15 cellular contexts compared by ENCODE assay signal in genomic region chr2:226609361-226609760, GRCh38.
DNase-seq lines count a peak whose midpoint lies in the region; ATAC-seq and TF ChIP-seq lines count a peak whose summit lies in the region.
"Had no signal": no experiment of that assay in that cellular context is flagged by ENCODE, and none has a peak within 500 bp of the region (broad histone marks: within the 10 kb centered on the region; RNA-seq: fewer than 3 reads in every experiment).

No MANE protein-coding gene starts in this region.

- H3K27me3 Mint-ChIP-seq in activated naive CD4-positive, alpha-beta T cell treated with anti-CD3 and anti-CD28 coated beads, Interleukin-2, amount 10 ng/mL, durations not matched to agents 7 days and 5 days = peaks cover 13% of the 10 kb centered on the region
- peaks cover 4% of the 10 kb centered on the region for H3K27me3 Mint-ChIP-seq in activated naive CD4-positive, alpha-beta T cell treated with anti-CD3 and anti-CD28 coated beads for 36 hours (ENCODE audit: low read depth)
- H3K27me3 Mint-ChIP-seq: activated CD4-positive, alpha-beta memory T cell treated with anti-CD3 and anti-CD28 coated beads, Interleukin-2, amount 10 ng/mL, durations not matched to agents 7 days and 5 days had no signal

- DNase-seq in activated naive CD4-positive, alpha-beta T cell treated with anti-CD3 and anti-CD28 coated beads, Interleukin-2, amount 10 ng/mL, durations not matched to agents 7 days and 5 days = no peak
- no peak for DNase-seq in activated naive CD4-positive, alpha-beta T cell treated with anti-CD3 and anti-CD28 coated beads for 36 hours
- peak; percentile 67 for DNase-seq in NCI-H226
- peak; percentile 97 for DNase-seq in fibroblast of mammary gland (ENCODE audit: low read depth)
- DNase-seq in smooth muscle cell of the brain vasculature (ENCODE audit: low read depth, low spot score) = peak; percentile 61
- DNase-seq in NCI-H1694 (lab: John Stamatoyannopoulos, UW) = no peak
- DNase-seq in NCI-H1930 (lab: John Stamatoyannopoulos, UW) = no peak
- DNase-seq: activated CD4-positive, alpha-beta memory T cell treated with anti-CD3 and anti-CD28 coated beads, Interleukin-2, amount 10 ng/mL, durations not matched to agents 7 days and 5 days; DMS79 treated with DMSO at 0.1 percent for 48 hours; NCI-H187 treated with DMSO at 0.1 percent for 48 hours; T-helper 17 cell; upper lobe of left lung had no signal

- intact Hi-C loops in activated naive CD4-positive, alpha-beta T cell treated with anti-CD3 and anti-CD28 coated beads for 36 hours (cut with micrococcal nuclease) = no loop called here

- peak overlapping the region; percentile 85 for H3K27ac Mint-ChIP-seq in activated naive CD4-positive, alpha-beta T cell treated with anti-CD3 and anti-CD28 coated beads, Interleukin-2, amount 10 ng/mL, durations not matched to agents 7 days and 5 days
- no peak overlapping the region for H3K27ac Mint-ChIP-seq in activated naive CD4-positive, alpha-beta T cell treated with anti-CD3 and anti-CD28 coated beads for 36 hours
- H3K27ac Mint-ChIP-seq: activated CD4-positive, alpha-beta memory T cell treated with anti-CD3 and anti-CD28 coated beads, Interleukin-2, amount 10 ng/mL, durations not matched to agents 7 days and 5 days; T-helper 17 cell had no signal

- CTCF ChIA-PET in activated naive CD4-positive, alpha-beta T cell treated with anti-CD3 and anti-CD28 coated beads, Interleukin-2, amount 10 ng/mL, durations not matched to agents 7 days and 5 days (lab: Charles Lee) = no interaction called here
- CTCF ChIA-PET in activated naive CD4-positive, alpha-beta T cell treated with anti-CD3 and anti-CD28 coated beads for 36 hours (lab: Charles Lee) = interaction anchor here (0.5 kb wide), 1 partner anchor 1108 kb away, joined by 4 read pairs; no protein-coding TSS in a partner anchor

- H3K9me3 Mint-ChIP-seq in activated naive CD4-positive, alpha-beta T cell treated with anti-CD3 and anti-CD28 coated beads, Interleukin-2, amount 10 ng/mL, durations not matched to agents 7 days and 5 days = peaks cover 18% of the 10 kb centered on the region
- no peaks in the 10 kb centered on the region for H3K9me3 Mint-ChIP-seq in activated naive CD4-positive, alpha-beta T cell treated with anti-CD3 and anti-CD28 coated beads for 36 hours

- no peak overlapping the region for H3K4me3 ChIP-seq in fibroblast of mammary gland (ENCODE audit: control insufficient read depth, low read depth, low read length)
- H3K4me3 ChIP-seq: esophagus muscularis mucosa, smooth muscle cell, upper lobe of left lung had no signal

- peaks cover 23% of the 10 kb centered on the region for H3K4me1 Mint-ChIP-seq in activated naive CD4-positive, alpha-beta T cell treated with anti-CD3 and anti-CD28 coated beads, Interleukin-2, amount 10 ng/mL, durations not matched to agents 7 days and 5 days
- peaks cover 7% of the 10 kb centered on the region for H3K4me1 Mint-ChIP-seq in activated naive CD4-positive, alpha-beta T cell treated with anti-CD3 and anti-CD28 coated beads for 36 hours (ENCODE audit: low read depth)

- H3K4me3 Mint-ChIP-seq in activated naive CD4-positive, alpha-beta T cell treated with anti-CD3 and anti-CD28 coated beads, Interleukin-2, amount 10 ng/mL, durations not matched to agents 7 days and 5 days = no peak overlapping the region
- H3K4me3 Mint-ChIP-seq in activated naive CD4-positive, alpha-beta T cell treated with anti-CD3 and anti-CD28 coated beads for 36 hours = no peak overlapping the region
- H3K4me3 Mint-ChIP-seq: activated CD4-positive, alpha-beta memory T cell treated with anti-CD3 and anti-CD28 coated beads, Interleukin-2, amount 10 ng/mL, durations not matched to agents 7 days and 5 days; T-helper 17 cell had no signal

- no peak for TF ChIP-seq CTCF in fibroblast of mammary gland (conservative IDR thresholded peaks at IDR 0.05; ENCODE audit: control insufficient read depth, insufficient read depth, low read depth, low read length)

- peaks cover 13% of the 10 kb centered on the region for H3K36me3 Mint-ChIP-seq in activated naive CD4-positive, alpha-beta T cell treated with anti-CD3 and anti-CD28 coated beads, Interleukin-2, amount 10 ng/mL, durations not matched to agents 7 days and 5 days
- no peaks in the 10 kb centered on the region for H3K36me3 Mint-ChIP-seq in activated naive CD4-positive, alpha-beta T cell treated with anti-CD3 and anti-CD28 coated beads for 36 hours (ENCODE audit: low read depth)

- no peak for ATAC-seq in GM19397 (IDR thresholded peaks at IDR 0.05; ENCODE audit: unreplicated experiment)
- ATAC-seq: T-helper 17 cell had no signal

Comparison
In these comparisons a context has a peak if more than half of its experiments do, and no peak if none do; other contexts are left out.
1. DNase-seq: peak in NCI-H226 (single experiment), fibroblast of mammary gland (single experiment) and smooth muscle cell of the brain vasculature (single experiment); none in activated naive CD4-positive, alpha-beta T cell treated with anti-CD3 and anti-CD28 coated beads, Interleukin-2, amount 10 ng/mL, durations not matched to agents 7 days and 5 days (single experiment), activated naive CD4-positive, alpha-beta T cell treated with anti-CD3 and anti-CD28 coated beads for 36 hours (single experiment), NCI-H1694 (single experiment) and NCI-H1930 (0 of 2).